Comparison of ENCODE assay signal across 1 cellular context in genomic region chr4:88818650-88819470, GRCh38.
TF ChIP-seq lines count a peak whose summit lies in the region.

No MANE protein-coding gene starts in this region.

TF ChIP-seq in GM12878, 131 proteins besides CTCF, POLR2A, EP300 and RAD21 (continued from another document):
- TF ChIP-seq DPF2 (IDR thresholded peaks at IDR 0.05), result no peak
